In the genomic region with DNA sequence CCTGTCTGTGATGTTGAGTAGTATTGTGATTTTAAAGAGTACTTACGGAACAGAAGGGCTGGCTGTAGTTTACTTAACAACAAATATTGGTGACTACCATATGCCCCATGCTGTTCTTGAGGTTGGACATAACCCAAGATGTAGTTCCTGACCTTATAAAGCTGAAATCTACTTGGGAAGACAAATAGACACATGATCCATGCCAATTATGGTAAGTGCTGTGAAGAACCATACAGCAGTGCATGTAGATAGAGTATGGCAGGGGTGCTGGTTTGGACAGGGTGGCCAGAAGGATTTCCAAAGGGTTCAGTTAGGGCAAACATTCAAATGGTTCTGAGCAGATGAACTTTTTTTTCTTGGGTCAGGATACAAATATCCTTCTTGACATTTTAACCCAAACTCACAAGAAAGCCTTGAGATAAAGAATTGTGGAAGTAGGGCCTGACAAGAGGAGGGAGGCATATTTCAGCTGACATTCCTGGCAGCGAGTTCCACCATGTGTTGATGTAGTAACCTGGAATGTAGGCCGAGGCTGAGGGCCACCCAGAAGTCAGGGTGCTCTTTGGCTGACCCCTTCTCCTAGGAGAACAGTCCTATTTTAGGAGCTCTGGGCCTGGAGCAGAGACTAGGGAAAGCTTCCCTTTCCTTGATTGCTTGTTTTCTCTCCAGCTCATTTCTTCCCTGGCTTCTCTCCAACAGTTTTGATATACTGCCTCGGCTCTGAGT, we compare ENCODE assay signal across 12 cellular contexts.
DNase-seq lines count a peak whose midpoint lies in the region; ATAC-seq and TF ChIP-seq lines count a peak whose summit lies in the region.
"Had no signal": no experiment of that assay in that cellular context is flagged by ENCODE, and none has a peak within 500 bp of the region (broad histone marks: within the 10 kb centered on the region; RNA-seq: fewer than 3 reads in every experiment).

No MANE protein-coding gene starts in this region.

- H3K27me3 Mint-ChIP-seq in activated naive CD4-positive, alpha-beta T cell treated with anti-CD3 and anti-CD28 coated beads for 36 hours (ENCODE audit: low read depth): no peaks in the 10 kb centered on the region

- TF ChIP-seq CTCF in cardiac fibroblast (IDR thresholded peaks at IDR 0.05; ENCODE audit: low read depth, low read length) (no peak), thoracic aorta (IDR thresholded peaks at IDR 0.05) (no peak)

- CTCF ChIA-PET in activated naive CD4-positive, alpha-beta T cell treated with anti-CD3 and anti-CD28 coated beads for 36 hours (lab: Charles Lee): interaction anchor here (1.2 kb wide), 1 partner anchor 8 kb away, joined by 3 read pairs; no protein-coding TSS in a partner anchor

- H3K9me3 ChIP-seq in thoracic aorta: no peaks in the 10 kb centered on the region

- peak overlapping the region; percentile 30 to 39 for H3K27ac ChIP-seq in thoracic aorta

- intact Hi-C loops in left colon (cut with DNase I, micrococcal nuclease): no loop called here
- intact Hi-C loops in activated naive CD4-positive, alpha-beta T cell treated with anti-CD3 and anti-CD28 coated beads for 36 hours (cut with micrococcal nuclease): no loop called here

- H3K4me3 Mint-ChIP-seq in activated naive CD4-positive, alpha-beta T cell treated with anti-CD3 and anti-CD28 coated beads for 36 hours: no peak overlapping the region

- no peaks in the 10 kb centered on the region for H3K9me3 Mint-ChIP-seq in activated naive CD4-positive, alpha-beta T cell treated with anti-CD3 and anti-CD28 coated beads for 36 hours

- H3K36me3 ChIP-seq in thoracic aorta: no peaks in the 10 kb centered on the region

- ATAC-seq in left colon (peak; percentile 21), thoracic aorta (ENCODE audit: insufficient number of reproducible peaks, low FRiP score, low read depth) (peak; percentile 82), HG02973 (IDR thresholded peaks at IDR 0.05; ENCODE audit: unreplicated experiment) (no peak)
- ATAC-seq: stimulated activated naive CD8-positive, alpha-beta T cell treated with anti-CD3 and anti-CD28 coated beads, Interleukin-15, Interleukin-2, amounts not matched to agents 100 U/mL and 50 U/mL, for 24 hours had no signal

- H3K4me3 ChIP-seq in cardiac fibroblast (replicated peaks in 1 of 2; ENCODE audit: low read depth in 2 of 2, low read length in 2 of 2): no peak overlapping the region
- H3K4me3 ChIP-seq in thoracic aorta: no peak overlapping the region

- no peaks in the 10 kb centered on the region for H3K36me3 Mint-ChIP-seq in activated naive CD4-positive, alpha-beta T cell treated with anti-CD3 and anti-CD28 coated beads for 36 hours (ENCODE audit: low read depth)

- no peaks in the 10 kb centered on the region for H3K27me3 ChIP-seq in thoracic aorta (replicated peaks; ENCODE audit: insufficient read depth)

- DNase-seq in DMS153 (lab: John Stamatoyannopoulos, UW): peak; percentile 66
- DNase-seq in DMS153 treated with DMSO at 0.1 percent for 48 hours (lab: John Stamatoyannopoulos, UW; ENCODE audit: unreplicated experiment): no peak
- peak; percentile 48 to 90 for DNase-seq in cardiac fibroblast (ENCODE audit: low read depth in 2 of 2)
- DNase-seq in left colon: peak; percentile 19 to 39
- DNase-seq in thoracic aorta (ENCODE audit: low spot score): peak; percentile 21
- no peak for DNase-seq in activated naive CD4-positive, alpha-beta T cell treated with anti-CD3 and anti-CD28 coated beads for 36 hours
- DNase-seq in stimulated activated CD4-positive, alpha-beta T cell treated with anti-CD3 and anti-CD28 coated beads, Interleukin-15, amount 100 ng/mL, for 24 hours: no peak
- DNase-seq: anterior cingulate cortex; glutamatergic neuron; NCI-H526 treated with DMSO at 0.1 percent for 48 hours; stimulated activated naive CD8-positive, alpha-beta T cell treated with anti-CD3 and anti-CD28 coated beads, Interleukin-15, Interleukin-2, amounts not matched to agents 100 U/mL and 50 U/mL, for 24 hours had no signal

- H3K4me1 Mint-ChIP-seq in activated naive CD4-positive, alpha-beta T cell treated with anti-CD3 and anti-CD28 coated beads for 36 hours (ENCODE audit: low read depth): no peaks in the 10 kb centered on the region

- no peak overlapping the region for H3K27ac Mint-ChIP-seq in activated naive CD4-positive, alpha-beta T cell treated with anti-CD3 and anti-CD28 coated beads for 36 hours

- H3K4me1 ChIP-seq in thoracic aorta (ENCODE audit: control insufficient read depth in 1 of 2, low read depth in 2 of 2): peaks cover 6 to 21% of the 10 kb centered on the region in 2 donors

Comparison
In these comparisons a context has a peak if more than half of its experiments do, and no peak if none do; other contexts are left out.
1. DNase-seq: peak in DMS153 (single experiment), cardiac fibroblast (2 of 2), left colon (2 of 2) and thoracic aorta (single experiment); none in DMS153 treated with DMSO at 0.1 percent for 48 hours (single experiment), activated naive CD4-positive, alpha-beta T cell treated with anti-CD3 and anti-CD28 coated beads for 36 hours (single experiment) and stimulated activated CD4-positive, alpha-beta T cell treated with anti-CD3 and anti-CD28 coated beads, Interleukin-15, amount 100 ng/mL, for 24 hours (single experiment).